In the genomic region with DNA sequence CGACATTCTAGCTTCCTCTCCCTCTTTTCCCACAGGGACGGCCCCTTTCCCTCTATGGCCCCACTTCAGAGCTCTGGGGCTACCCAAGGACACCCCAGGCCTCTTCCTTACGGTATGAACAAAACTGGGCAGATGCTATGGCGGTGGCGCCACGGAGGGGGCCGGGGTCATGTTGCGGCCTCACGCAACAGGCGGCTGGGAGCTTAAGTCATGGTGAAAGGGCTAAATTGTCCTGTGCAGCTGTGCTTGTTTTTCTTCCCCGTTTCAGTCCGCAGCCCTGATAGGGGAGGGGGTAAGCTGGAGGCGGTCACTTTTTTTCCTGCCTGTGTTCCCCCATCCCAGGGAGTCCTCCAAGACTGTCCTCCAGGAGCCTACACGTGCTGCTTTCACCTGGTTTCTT, we compare ENCODE assay signal across 20 cellular contexts. TPM values are rescaled to one million over a fixed set of nuclear protein-coding genes. Genes with fewer than 3 reads are reported as not detected.
DNase-seq lines count a peak whose midpoint lies in the region; ATAC-seq and TF ChIP-seq lines count a peak whose summit lies in the region.
"Had no signal": no experiment of that assay in that cellular context is flagged by ENCODE, and none has a peak within 500 bp of the region (broad histone marks: within the 10 kb centered on the region; RNA-seq: fewer than 3 reads in every experiment).

No MANE protein-coding gene starts in this region.

- no peak for TF ChIP-seq CTCF in brain (conservative IDR thresholded peaks at IDR 0.05)

- peak; percentile 28 for DNase-seq in NCI-H2227 (lab: John Stamatoyannopoulos, UW; ENCODE audit: unreplicated experiment)
- no peak for DNase-seq in NCI-H2227 treated with DMSO at 0.1 percent for 48 hours (lab: John Stamatoyannopoulos, UW)
- DNase-seq in mesenteric fat pad (ENCODE audit: low spot score), result peak; percentile 82
- DNase-seq in superior temporal gyrus (ENCODE audit: extremely low spot score), result peak; percentile 63
- no peak for DNase-seq in H4 (ENCODE audit: low spot score)
- DNase-seq: activated CD4-positive, alpha-beta T cell treated with anti-CD3 and anti-CD28 coated beads, Interleukin-2, amount 10 ng/mL, durations not matched to agents 7 days and 5 days; activated naive CD8-positive, alpha-beta T cell treated with anti-CD3 and anti-CD28 coated beads, Interleukin-2, amount 10 ng/mL, durations not matched to agents 7 days and 5 days; activated T-cell treated with anti-CD3 and anti-CD28 coated beads, Interleukin-2, amount 50 U/mL, for 1 hour; foreskin fibroblast; GOT3; trophoblast cell had no signal

- no peaks in the 10 kb centered on the region for H3K36me3 Mint-ChIP-seq in brain
- H3K36me3 Mint-ChIP-seq: activated naive CD8-positive, alpha-beta T cell treated with anti-CD3 and anti-CD28 coated beads, Interleukin-2, amount 10 ng/mL, durations not matched to agents 7 days and 5 days; stimulated activated effector memory CD8-positive, alpha-beta T cell treated with anti-CD3 and anti-CD28 coated beads, Interleukin-12 subunit alpha, Interleukin-12 subunit beta, amount 100 ng/mL, for 72 hours had no signal

- TF ChIP-seq POLR2A in GM18505 (IDR thresholded peaks at IDR 0.05; ENCODE audit: borderline replicate concordance, extremely low read depth, insufficient read depth, insufficient read length), result no peak

- peak overlapping the region in 3 of 5 experiments; percentile 37 to 84 (median 75) for H3K27ac Mint-ChIP-seq in brain
- H3K27ac Mint-ChIP-seq: activated CD4-positive, alpha-beta T cell treated with anti-CD3 and anti-CD28 coated beads, Interleukin-2, amount 10 ng/mL, durations not matched to agents 7 days and 5 days; stimulated activated effector memory CD8-positive, alpha-beta T cell treated with anti-CD3 and anti-CD28 coated beads, Interleukin-12 subunit alpha, Interleukin-12 subunit beta, amount 100 ng/mL, for 72 hours had no signal

- peaks cover 7 to 17% (median 11%) of the 10 kb centered on the region in 5 experiments for H3K9me3 Mint-ChIP-seq in brain
- H3K9me3 Mint-ChIP-seq: activated CD4-positive, alpha-beta T cell treated with anti-CD3 and anti-CD28 coated beads, Interleukin-2, amount 10 ng/mL, durations not matched to agents 7 days and 5 days; activated naive CD8-positive, alpha-beta T cell treated with anti-CD3 and anti-CD28 coated beads, Interleukin-2, amount 10 ng/mL, durations not matched to agents 7 days and 5 days; central memory CD8-positive, alpha-beta T cell; stimulated activated effector memory CD8-positive, alpha-beta T cell treated with anti-CD3 and anti-CD28 coated beads, Interleukin-12 subunit alpha, Interleukin-12 subunit beta, amount 100 ng/mL, for 72 hours had no signal

- H3K4me3 Mint-ChIP-seq in brain, result peak overlapping the region in 2 of 5 experiments; percentile 12 to 60
- H3K4me3 Mint-ChIP-seq: activated CD4-positive, alpha-beta T cell treated with anti-CD3 and anti-CD28 coated beads, Interleukin-2, amount 10 ng/mL, durations not matched to agents 7 days and 5 days; activated naive CD8-positive, alpha-beta T cell treated with anti-CD3 and anti-CD28 coated beads, Interleukin-2, amount 10 ng/mL, durations not matched to agents 7 days and 5 days; CD14-positive monocyte; central memory CD8-positive, alpha-beta T cell; stimulated activated effector memory CD8-positive, alpha-beta T cell treated with anti-CD3 and anti-CD28 coated beads, Interleukin-12 subunit alpha, Interleukin-12 subunit beta, amount 100 ng/mL, for 72 hours had no signal

- H3K27me3 Mint-ChIP-seq in brain, result peaks cover 6% of the 10 kb centered on the region
- H3K27me3 Mint-ChIP-seq: central memory CD8-positive, alpha-beta T cell had no signal

- ATAC-seq in GM18505 (IDR thresholded peaks at IDR 0.05; ENCODE audit: unreplicated experiment), result no peak
- ATAC-seq in HG02981 (IDR thresholded peaks at IDR 0.05; ENCODE audit: unreplicated experiment), result no peak
- ATAC-seq: HepG2; stimulated activated effector memory CD8-positive, alpha-beta T cell treated with anti-CD3 and anti-CD28 coated beads, Interleukin-12 subunit alpha, Interleukin-12 subunit beta, amount 100 ng/mL, for 72 hours had no signal

- H3K4me1 Mint-ChIP-seq in brain, result peaks cover 28% of the 10 kb centered on the region
- H3K4me1 Mint-ChIP-seq: activated CD4-positive, alpha-beta T cell treated with anti-CD3 and anti-CD28 coated beads, Interleukin-2, amount 10 ng/mL, durations not matched to agents 7 days and 5 days; central memory CD8-positive, alpha-beta T cell; stimulated activated effector memory CD8-positive, alpha-beta T cell treated with anti-CD3 and anti-CD28 coated beads, Interleukin-12 subunit alpha, Interleukin-12 subunit beta, amount 100 ng/mL, for 72 hours had no signal

RNA-seq across cellular contexts. Expression of gene KIAA1755, which starts 17.6 kb away (rescaled TPM):
- 9.8 TPM for polyA plus RNA-seq in brain (ENCODE audit: insufficient read depth, low read depth, low replicate concordance)
- total RNA-seq in mesenteric fat pad, result 5.6 TPM
- total RNA-seq in H4 (2014; rRNA removed; shearing (Covaris generic)), result not detected in 2 replicates
- total RNA-seq: activated CD4-positive, alpha-beta T cell treated with anti-CD3 and anti-CD28 coated beads, Interleukin-2, amount 10 ng/mL, durations not matched to agents 7 days and 5 days; activated naive CD8-positive, alpha-beta T cell treated with anti-CD3 and anti-CD28 coated beads, Interleukin-2, amount 10 ng/mL, durations not matched to agents 7 days and 5 days; OCI-LY7 had no signal
- polyA plus RNA-seq: CD14-positive monocyte, HepG2 had no signal

RNA-seq across cellular contexts. Expression of gene BPI, which starts 25.8 kb away (rescaled TPM):
- 0.61 TPM for polyA plus RNA-seq in brain (ENCODE audit: insufficient read depth, low read depth, low replicate concordance)
- total RNA-seq in mesenteric fat pad, result not detected
- total RNA-seq in H4 (2014; rRNA removed; shearing (Covaris generic)), result 0.10 TPM in 1 of 2 replicates, not detected in the other
- total RNA-seq: A172; activated CD4-positive, alpha-beta T cell treated with anti-CD3 and anti-CD28 coated beads, Interleukin-2, amount 10 ng/mL, durations not matched to agents 7 days and 5 days; activated naive CD8-positive, alpha-beta T cell treated with anti-CD3 and anti-CD28 coated beads, Interleukin-2, amount 10 ng/mL, durations not matched to agents 7 days and 5 days; HepG2; OCI-LY7 had no signal
- polyA plus RNA-seq: HepG2 had no signal

Comparison
In these comparisons a context has a peak if more than half of its experiments do, and no peak if none do; other contexts are left out.
1. DNase-seq: peak in NCI-H2227 (single experiment), mesenteric fat pad (single experiment) and superior temporal gyrus (single experiment); none in NCI-H2227 treated with DMSO at 0.1 percent for 48 hours (single experiment) and H4 (single experiment).